ENCODE assay signal across 9 cellular contexts in the genomic region with DNA sequence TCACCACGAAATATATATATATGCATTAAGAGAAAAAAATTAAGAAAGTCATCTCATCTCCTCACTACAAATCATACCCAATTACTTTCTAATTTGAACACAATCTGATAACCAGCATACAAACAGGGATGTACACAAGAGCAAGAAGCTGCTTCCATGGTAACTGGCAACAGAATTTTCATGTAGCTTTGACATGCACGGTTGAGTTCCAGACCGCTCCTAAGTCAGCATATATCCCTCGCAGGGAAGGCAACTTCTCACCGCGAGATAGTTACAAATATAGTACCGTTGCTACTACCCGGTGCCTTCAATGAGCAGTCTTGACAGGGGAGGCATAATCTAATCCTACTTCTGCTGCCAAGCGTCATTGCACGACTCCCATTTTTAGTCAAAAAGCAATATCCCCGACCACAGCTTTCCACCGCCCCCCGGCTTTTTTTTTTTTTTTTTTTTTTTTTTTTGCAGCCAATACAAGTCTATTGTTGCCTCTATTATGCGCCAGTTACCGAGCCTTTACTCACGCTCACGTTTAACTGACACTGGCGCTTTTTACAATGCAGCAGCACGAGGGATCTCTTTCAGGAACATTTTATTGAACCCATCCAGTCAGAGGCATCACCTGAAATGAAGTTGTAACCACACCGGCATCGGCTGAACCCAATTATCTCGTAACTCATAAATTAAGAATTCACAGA. TPM values are rescaled to one million over a fixed set of nuclear protein-coding genes. Genes with fewer than 3 reads are reported as not detected.
DNase-seq lines count a peak whose midpoint lies in the region; ATAC-seq and TF ChIP-seq lines count a peak whose summit lies in the region.
"Had no signal": no experiment of that assay in that cellular context is flagged by ENCODE, and none has a peak within 500 bp of the region (broad histone marks: within the 10 kb centered on the region; RNA-seq: fewer than 3 reads in every experiment).

No MANE protein-coding gene starts in this region.

- no peak for ATAC-seq in GM21723 (IDR thresholded peaks at IDR 0.05; ENCODE audit: unreplicated experiment)
- ATAC-seq in stimulated activated naive CD8-positive, alpha-beta T cell treated with anti-CD3 and anti-CD28 coated beads, Interleukin-15, Interleukin-2, amounts not matched to agents 100 U/mL and 50 U/mL, for 24 hours = no peak
- ATAC-seq: HCT116 had no signal

- no peak for TF ChIP-seq CTCF in AG09309 (IDR thresholded peaks at IDR 0.05; ENCODE audit: control insufficient read depth, insufficient read depth, low read depth, low read length, missing control alignments)
- no peak for TF ChIP-seq CTCF in GM13976 (IDR thresholded peaks at IDR 0.05; ENCODE audit: borderline replicate concordance, control extremely low read depth, extremely low read depth, insufficient read depth, missing control alignments)
- TF ChIP-seq CTCF in vagina (IDR thresholded peaks at IDR 0.05) = no peak

- in situ Hi-C loops in GM13976 (cut with MboI; ENCODE audit: low sequenced_read_pairs, unreplicated experiment) = no loop called here

- no peak overlapping the region for H3K27ac ChIP-seq in vagina

- no peaks in the 10 kb centered on the region for H3K36me3 ChIP-seq in vagina

- H3K4me1 ChIP-seq in vagina = peaks cover 34% of the 10 kb centered on the region

- no peaks in the 10 kb centered on the region for H3K27me3 ChIP-seq in vagina

- no peak for DNase-seq in AG09309 (ENCODE audit: low read depth)
- peak; percentile 13 for DNase-seq in GM13976 (ENCODE audit: low spot score)
- DNase-seq in SW480 (ENCODE audit: low spot score) = peak; percentile 8
- peak; percentile 82 for DNase-seq in left kidney (ENCODE audit: low read depth, low spot score)
- DNase-seq in vagina (ENCODE audit: extremely low spot score in 2 of 2) = no peak
- no peak for DNase-seq in HT-29 (ENCODE audit: low spot score)
- DNase-seq in stimulated activated naive CD8-positive, alpha-beta T cell treated with anti-CD3 and anti-CD28 coated beads, Interleukin-15, Interleukin-2, amounts not matched to agents 100 U/mL and 50 U/mL, for 24 hours = no peak

- H3K4me3 ChIP-seq in AG09309 (ENCODE audit: control insufficient read depth, low read depth, low read length) = peak overlapping the region; percentile 69
- peak overlapping the region; percentile 50 to 59 for H3K4me3 ChIP-seq in vagina

- intact Hi-C loops in vagina (cut with DNase I) = no loop called here

- TF ChIP-seq POLR2A in vagina (IDR thresholded peaks at IDR 0.05) = no peak

- H3K9me3 ChIP-seq in vagina = no peaks in the 10 kb centered on the region

RNA-seq across cellular contexts. Expression of a gene that starts 2.2 kb away (rescaled TPM):
- total RNA-seq in vagina = 37.1 TPM
- not detected in 2 replicates for total RNA-seq in HT-29 (2014; rRNA removed; shearing (Covaris generic))

Comparison
In these comparisons a context has a peak if more than half of its experiments do, and no peak if none do; other contexts are left out.
1. DNase-seq: peak in GM13976 (single experiment), SW480 (single experiment) and left kidney (single experiment); none in AG09309 (single experiment), vagina (0 of 2), HT-29 (single experiment) and stimulated activated naive CD8-positive, alpha-beta T cell treated with anti-CD3 and anti-CD28 coated beads, Interleukin-15, Interleukin-2, amounts not matched to agents 100 U/mL and 50 U/mL, for 24 hours (single experiment).
2. RNA of a gene that starts 2.2 kb away (total RNA-seq): 37.1 TPM in vagina (single experiment); not detected in HT-29; every median in the first group is over 10 times any median in the second.